Comparison of ENCODE assay signal across 14 cellular contexts in the genomic region with DNA sequence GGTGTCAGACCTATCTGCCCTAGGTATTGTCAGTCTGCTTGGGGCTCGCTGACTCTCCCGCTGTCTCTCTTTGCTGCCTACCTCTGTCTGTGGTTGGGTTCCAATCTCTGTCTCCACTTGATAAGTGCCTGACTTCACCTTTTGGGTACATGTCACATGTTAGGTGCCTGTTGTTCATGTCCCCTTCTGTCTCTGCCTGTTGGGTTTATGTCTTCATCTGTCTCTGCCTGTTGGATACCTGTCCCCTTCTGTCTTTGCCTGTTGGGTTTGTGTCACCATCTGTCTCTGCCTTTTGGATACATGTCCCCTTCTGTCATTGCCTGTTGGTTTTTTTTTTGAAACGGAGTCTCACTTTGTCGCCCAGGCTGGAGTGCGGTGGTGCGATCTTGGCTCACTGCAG. TPM values are rescaled to one million over a fixed set of nuclear protein-coding genes. Genes with fewer than 3 reads are reported as not detected.
DNase-seq lines count a peak whose midpoint lies in the region; ATAC-seq and TF ChIP-seq lines count a peak whose summit lies in the region.
"Had no signal": no experiment of that assay in that cellular context is flagged by ENCODE, and none has a peak within 500 bp of the region (broad histone marks: within the 10 kb centered on the region; RNA-seq: fewer than 3 reads in every experiment).

No MANE protein-coding gene starts in this region.

- H3K27me3 Mint-ChIP-seq in activated CD4-positive, alpha-beta T cell treated with anti-CD3 and anti-CD28 coated beads, Interleukin-2, amount 10 ng/mL, durations not matched to agents 24 days and 14 days, result no peaks in the 10 kb centered on the region

- H3K27ac Mint-ChIP-seq in activated CD4-positive, alpha-beta T cell treated with anti-CD3 and anti-CD28 coated beads, Interleukin-2, amount 10 ng/mL, durations not matched to agents 24 days and 14 days, result peak overlapping the region; percentile 91
- H3K27ac Mint-ChIP-seq in stimulated activated effector memory CD8-positive, alpha-beta T cell treated with anti-CD3 and anti-CD28 coated beads, Interleukin-12 subunit alpha, Interleukin-12 subunit beta, amount 100 ng/mL, for 72 hours, result peak overlapping the region; percentile 98

- peaks cover 58% of the 10 kb centered on the region for H3K79me2 ChIP-seq in OCI-LY3 (ENCODE audit: low read length)

- no peaks in the 10 kb centered on the region for H3K27me3 ChIP-seq in OCI-LY3 (ENCODE audit: low read depth, low read length)
- H3K27me3 ChIP-seq: heart left ventricle had no signal

- peaks cover 30% of the 10 kb centered on the region for H3K36me3 ChIP-seq in OCI-LY3 (replicated peaks; ENCODE audit: low read depth, low read length)

- H3K9ac ChIP-seq in OCI-LY3 (ENCODE audit: low read length), result peak overlapping the region; percentile 99

- peaks cover 80% of the 10 kb centered on the region for H3K4me1 ChIP-seq in OCI-LY3 (ENCODE audit: low read length)

- peak overlapping the region; percentile 100 for H3K27ac ChIP-seq in OCI-LY3 (ENCODE audit: low read length)
- H3K27ac ChIP-seq: A549 had no signal

- H3K4me2 ChIP-seq in OCI-LY3 (ENCODE audit: low read length), result peak overlapping the region; percentile 100
- H3K4me2 ChIP-seq: A549 had no signal

- peak overlapping the region; percentile 83 for H3K4me3 Mint-ChIP-seq in activated CD4-positive, alpha-beta T cell treated with anti-CD3 and anti-CD28 coated beads, Interleukin-2, amount 10 ng/mL, durations not matched to agents 24 days and 14 days
- H3K4me3 Mint-ChIP-seq in stimulated activated effector memory CD8-positive, alpha-beta T cell treated with anti-CD3 and anti-CD28 coated beads, Interleukin-12 subunit alpha, Interleukin-12 subunit beta, amount 100 ng/mL, for 72 hours, result peak overlapping the region; percentile 78

- no peak for DNase-seq in activated CD4-positive, alpha-beta T cell treated with anti-CD3 and anti-CD28 coated beads, Interleukin-2, amount 10 ng/mL, durations not matched to agents 24 days and 14 days
- no peak for DNase-seq in activated CD4-positive, alpha-beta T cell treated with anti-CD3 and anti-CD28 coated beads for 1 hour
- peak; percentile 63 for DNase-seq in cerebellum (ENCODE audit: low spot score)
- no peak for DNase-seq in stimulated activated effector memory CD8-positive, alpha-beta T cell treated with anti-CD3 and anti-CD28 coated beads, Interleukin-12 subunit alpha, Interleukin-12 subunit beta, amount 100 ng/mL, for 72 hours (ENCODE audit: low spot score in 2 of 2)
- DNase-seq in stimulated activated naive CD4-positive, alpha-beta T cell (lab: John Stamatoyannopoulos, UW), result no peak
- DNase-seq in iPS-NIHi7 (ENCODE audit: extremely low spot score), result no peak
- DNase-seq: activated CD4-positive, CD25-positive, alpha-beta regulatory T cell; heart left ventricle; MM.1S; NCI-H510A treated with DMSO at 0.1 percent for 48 hours; SHP77 treated with DMSO at 0.1 percent for 48 hours had no signal

- no peak overlapping the region for H2AFZ ChIP-seq in OCI-LY3 (ENCODE audit: low read depth, low read length)

- peaks cover 50% of the 10 kb centered on the region for H3K36me3 Mint-ChIP-seq in activated CD4-positive, alpha-beta T cell treated with anti-CD3 and anti-CD28 coated beads, Interleukin-2, amount 10 ng/mL, durations not matched to agents 24 days and 14 days (ENCODE audit: low read depth)
- peaks cover 57% of the 10 kb centered on the region for H3K36me3 Mint-ChIP-seq in stimulated activated effector memory CD8-positive, alpha-beta T cell treated with anti-CD3 and anti-CD28 coated beads, Interleukin-12 subunit alpha, Interleukin-12 subunit beta, amount 100 ng/mL, for 72 hours

- peaks cover 76% of the 10 kb centered on the region for H3K4me1 Mint-ChIP-seq in activated CD4-positive, alpha-beta T cell treated with anti-CD3 and anti-CD28 coated beads, Interleukin-2, amount 10 ng/mL, durations not matched to agents 24 days and 14 days
- peaks cover 91% of the 10 kb centered on the region for H3K4me1 Mint-ChIP-seq in stimulated activated effector memory CD8-positive, alpha-beta T cell treated with anti-CD3 and anti-CD28 coated beads, Interleukin-12 subunit alpha, Interleukin-12 subunit beta, amount 100 ng/mL, for 72 hours

- peak overlapping the region; percentile 95 for H3K4me3 ChIP-seq in OCI-LY3 (ENCODE audit: low read length)
- H3K4me3 ChIP-seq: A549 had no signal

- no peaks in the 10 kb centered on the region for H3K9me3 Mint-ChIP-seq in activated CD4-positive, alpha-beta T cell treated with anti-CD3 and anti-CD28 coated beads, Interleukin-2, amount 10 ng/mL, durations not matched to agents 24 days and 14 days
- H3K9me3 Mint-ChIP-seq in stimulated activated effector memory CD8-positive, alpha-beta T cell treated with anti-CD3 and anti-CD28 coated beads, Interleukin-12 subunit alpha, Interleukin-12 subunit beta, amount 100 ng/mL, for 72 hours, result no peaks in the 10 kb centered on the region

- peaks cover 23% of the 10 kb centered on the region for H4K20me1 ChIP-seq in OCI-LY3 (ENCODE audit: insufficient read depth, low read length)

- no peaks in the 10 kb centered on the region for H3K9me3 ChIP-seq in OCI-LY3 (ENCODE audit: insufficient read depth, low read length)
- H3K9me3 ChIP-seq: A549, heart left ventricle had no signal

- TF ChIP-seq CTCF in OCI-LY3 (IDR thresholded peaks at IDR 0.05; ENCODE audit: low read depth, low read length), result no peak

- ATAC-seq in stimulated activated effector memory CD8-positive, alpha-beta T cell treated with anti-CD3 and anti-CD28 coated beads, Interleukin-12 subunit alpha, Interleukin-12 subunit beta, amount 100 ng/mL, for 72 hours, result no peak
- ATAC-seq in HG03045 (IDR thresholded peaks at IDR 0.05; ENCODE audit: unreplicated experiment), result no peak
- ATAC-seq: A549, heart left ventricle had no signal

- intact Hi-C loops in activated CD4-positive, alpha-beta T cell treated with anti-CD3 and anti-CD28 coated beads, Interleukin-2, amount 10 ng/mL, durations not matched to agents 24 days and 14 days (cut with micrococcal nuclease), result no loop called here

RNA-seq across cellular contexts. Expression of a gene that starts 14.6 kb away (rescaled TPM):
- total RNA-seq in activated CD4-positive, alpha-beta T cell treated with anti-CD3 and anti-CD28 coated beads, Interleukin-2, amount 10 ng/mL, durations not matched to agents 24 days and 14 days, result 264 and 277 TPM in 2 replicates
- total RNA-seq in cerebellum, result 12.5 TPM

Comparison
In these comparisons a context has a peak if more than half of its experiments do, and no peak if none do; other contexts are left out.
1. RNA of a gene that starts 14.6 kb away (total RNA-seq): 264 to 277 TPM in activated CD4-positive, alpha-beta T cell treated with anti-CD3 and anti-CD28 coated beads, Interleukin-2, amount 10 ng/mL, durations not matched to agents 24 days and 14 days; 12.5 TPM in cerebellum (single experiment); every median in the first group is over 10 times any median in the second.